8 cellular contexts compared by ENCODE assay signal in the genomic region with DNA sequence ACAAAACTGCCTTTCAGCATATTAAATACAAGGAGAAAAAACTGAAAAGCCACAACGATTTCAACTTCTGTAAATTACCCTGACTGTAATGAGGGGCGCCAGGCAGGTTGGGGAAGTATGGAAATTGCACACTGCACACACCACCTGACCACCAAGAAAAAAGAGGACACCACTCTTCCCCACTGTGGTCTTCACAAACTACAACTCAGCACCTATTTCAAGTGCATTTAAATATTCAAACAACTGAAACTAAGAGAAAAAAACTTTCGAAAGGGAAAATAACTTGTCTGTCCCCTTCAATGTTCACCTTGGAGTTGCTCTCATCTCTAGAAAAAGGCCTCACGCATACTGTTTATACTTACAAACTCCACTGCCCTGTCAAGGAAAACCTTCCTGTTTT. TPM values are rescaled to one million over a fixed set of nuclear protein-coding genes. Genes with fewer than 3 reads are reported as not detected.
DNase-seq lines count a peak whose midpoint lies in the region; ATAC-seq and TF ChIP-seq lines count a peak whose summit lies in the region.

No MANE protein-coding gene starts in this region.

- H3K4me3 ChIP-seq in GM12875 (ENCODE audit: low read depth, low read length) (peak overlapping the region; percentile 85), kidney epithelial cell (ENCODE audit: low read depth, low read length) (peak overlapping the region; percentile 94), tibial nerve (peak overlapping the region; percentile 70 to 95 (median 78))

- no peak for TF ChIP-seq POLR2A in tibial nerve (IDR thresholded peaks at IDR 0.05)

- TF ChIP-seq EP300 in tibial nerve (IDR thresholded peaks at IDR 0.05) = no peak

- peaks cover 8 to 63% (median 20%) of the 10 kb centered on the region in 4 donors for H3K4me1 ChIP-seq in tibial nerve

- H3K27me3 Mint-ChIP-seq in activated T-helper 1 cell treated with anti-CD3 and anti-CD28 coated beads, Interleukin-12 subunit alpha, Interleukin-12 subunit beta, Interleukin-2, Interleukin-4 antibody, amounts not matched to agents 30 ng/mL and 10 ng/mL and 1 ng/mL, durations not matched to agents 14 hours and 24 hours and 36 hours (ENCODE audit: insufficient read depth) = no peaks in the 10 kb centered on the region

- 19 to 20% methylated on average over 4 of the region's 4 CpGs for WGBS in tibial nerve, 2 donors

- H3K4me3 Mint-ChIP-seq in activated T-helper 1 cell treated with anti-CD3 and anti-CD28 coated beads, Interleukin-12 subunit alpha, Interleukin-12 subunit beta, Interleukin-2, Interleukin-4 antibody, amounts not matched to agents 30 ng/mL and 10 ng/mL and 1 ng/mL, durations not matched to agents 14 hours and 24 hours and 36 hours = peak overlapping the region; percentile 99

- no peaks in the 10 kb centered on the region for H3K27me3 ChIP-seq in kidney epithelial cell (ENCODE audit: control insufficient read depth, insufficient read depth, low read length)
- no peaks in the 10 kb centered on the region for H3K27me3 ChIP-seq in tibial nerve

- no peak for DNase-seq in activated T-helper 1 cell treated with anti-CD3 and anti-CD28 coated beads, Interleukin-12 subunit alpha, Interleukin-12 subunit beta, Interleukin-2, Interleukin-4 antibody, amounts not matched to agents 30 ng/mL and 10 ng/mL and 1 ng/mL, durations not matched to agents 14 hours and 24 hours and 36 hours (ENCODE audit: low spot score)
- DNase-seq in kidney epithelial cell (ENCODE audit: low read depth) (no peak), tibial nerve (ENCODE audit: low spot score in 2 of 2) (no peak), NCI-H82 (lab: John Stamatoyannopoulos, UW) (no peak), NCI-H146 treated with DMSO at 0.1 percent for 48 hours (lab: John Stamatoyannopoulos, UW; ENCODE audit: unreplicated experiment) (no peak)

- H3K36me3 Mint-ChIP-seq in activated T-helper 1 cell treated with anti-CD3 and anti-CD28 coated beads, Interleukin-12 subunit alpha, Interleukin-12 subunit beta, Interleukin-2, Interleukin-4 antibody, amounts not matched to agents 30 ng/mL and 10 ng/mL and 1 ng/mL, durations not matched to agents 14 hours and 24 hours and 36 hours (ENCODE audit: low read depth) = peaks cover 16% of the 10 kb centered on the region

- TF ChIP-seq CTCF in GM12875 (IDR thresholded peaks at IDR 0.05; ENCODE audit: borderline replicate concordance, insufficient read depth, low read depth, low read length) (no peak), kidney epithelial cell (IDR thresholded peaks at IDR 0.05; ENCODE audit: insufficient read depth, low read length, poor library complexity, severe bottlenecking) (no peak), tibial nerve (IDR thresholded peaks at IDR 0.05) (no peak)

- no peaks in the 10 kb centered on the region for H3K36me3 ChIP-seq in kidney epithelial cell (ENCODE audit: control insufficient read depth, insufficient read depth, low read length)
- no peaks in the 10 kb centered on the region for H3K36me3 ChIP-seq in tibial nerve

- peak overlapping the region; percentile 96 for H3K27ac Mint-ChIP-seq in activated T-helper 1 cell treated with anti-CD3 and anti-CD28 coated beads, Interleukin-12 subunit alpha, Interleukin-12 subunit beta, Interleukin-2, Interleukin-4 antibody, amounts not matched to agents 30 ng/mL and 10 ng/mL and 1 ng/mL, durations not matched to agents 14 hours and 24 hours and 36 hours

- H3K9me3 ChIP-seq in tibial nerve = no peaks in the 10 kb centered on the region

- ATAC-seq in HG02981 (IDR thresholded peaks at IDR 0.05; ENCODE audit: unreplicated experiment) = peak; percentile 24
- no peak for ATAC-seq in HG03571 (IDR thresholded peaks at IDR 0.05; ENCODE audit: unreplicated experiment)

- H3K27ac ChIP-seq in tibial nerve = peak overlapping the region; percentile 69 to 99 (median 90)

- no peaks in the 10 kb centered on the region for H3K9me3 Mint-ChIP-seq in activated T-helper 1 cell treated with anti-CD3 and anti-CD28 coated beads, Interleukin-12 subunit alpha, Interleukin-12 subunit beta, Interleukin-2, Interleukin-4 antibody, amounts not matched to agents 30 ng/mL and 10 ng/mL and 1 ng/mL, durations not matched to agents 14 hours and 24 hours and 36 hours

- intact Hi-C loops in activated T-helper 1 cell treated with anti-CD3 and anti-CD28 coated beads, Interleukin-12 subunit alpha, Interleukin-12 subunit beta, Interleukin-2, Interleukin-4 antibody, amounts not matched to agents 30 ng/mL and 10 ng/mL and 1 ng/mL, durations not matched to agents 14 hours and 24 hours and 36 hours (cut with micrococcal nuclease) = loop anchor here (2.0 kb wide), 1 partner anchor 59 kb away; no protein-coding TSS in a partner anchor

- peaks cover 36% of the 10 kb centered on the region for H3K4me1 Mint-ChIP-seq in activated T-helper 1 cell treated with anti-CD3 and anti-CD28 coated beads, Interleukin-12 subunit alpha, Interleukin-12 subunit beta, Interleukin-2, Interleukin-4 antibody, amounts not matched to agents 30 ng/mL and 10 ng/mL and 1 ng/mL, durations not matched to agents 14 hours and 24 hours and 36 hours (ENCODE audit: low read depth)

RNA-seq across cellular contexts. Expression of gene LARP4B, which starts 1.5 kb away (rescaled TPM):
- 172 and 174 TPM in 2 replicates for total RNA-seq in activated T-helper 1 cell treated with anti-CD3 and anti-CD28 coated beads, Interleukin-12 subunit alpha, Interleukin-12 subunit beta, Interleukin-2, Interleukin-4 antibody, amounts not matched to agents 30 ng/mL and 10 ng/mL and 1 ng/mL, durations not matched to agents 14 hours and 24 hours and 36 hours
- total RNA-seq in kidney epithelial cell (63.6 and 64.0 TPM in 2 replicates), tibial nerve (10 to 100 TPM; 50.2 to 64.7 (median 58.6) TPM)

RNA-seq across cellular contexts. Expression of gene GTPBP4, which starts 58.3 kb away (rescaled TPM):
- 193 and 202 TPM in 2 replicates for total RNA-seq in activated T-helper 1 cell treated with anti-CD3 and anti-CD28 coated beads, Interleukin-12 subunit alpha, Interleukin-12 subunit beta, Interleukin-2, Interleukin-4 antibody, amounts not matched to agents 30 ng/mL and 10 ng/mL and 1 ng/mL, durations not matched to agents 14 hours and 24 hours and 36 hours
- 29.3 and 59.2 TPM in 2 replicates for total RNA-seq in kidney epithelial cell
- 10 to 100 TPM; 19.0 to 45.0 (median 33.9) TPM for total RNA-seq in tibial nerve
